ENCODE assay signal across 20 cellular contexts in genomic region chr9:14899815-14900193, GRCh38. TPM values are rescaled to one million over a fixed set of nuclear protein-coding genes. Genes with fewer than 3 reads are reported as not detected.
DNase-seq lines count a peak whose midpoint lies in the region; ATAC-seq, FAIRE-seq and TF ChIP-seq lines count a peak whose summit lies in the region.
"Had no signal": no experiment of that assay in that cellular context is flagged by ENCODE, and none has a peak within 500 bp of the region (broad histone marks: within the 10 kb centered on the region; RNA-seq: fewer than 3 reads in every experiment).

No MANE protein-coding gene starts in this region.

- H3K27ac ChIP-seq in right atrium auricular region, result no peak overlapping the region
- H3K27ac ChIP-seq in right cardiac atrium (ENCODE audit: low read length), result no peak overlapping the region
- H3K27ac ChIP-seq in pancreas, result peak overlapping the region in 1 of 4 donors; percentile 7
- H3K27ac ChIP-seq in uterus, result peak overlapping the region; percentile 76 to 77
- H3K27ac ChIP-seq: 22Rv1, GM23248, SJCRH30 had no signal

- DNase-seq in Right ventricle myocardium inferior (ENCODE audit: missing footprints) (no peak), right atrium auricular region (ENCODE audit: low spot score) (no peak), right cardiac atrium (no peak), pancreas (peak in 1 of 6 donors; percentile 21), uterus (peak; percentile 61 to 78), RPMI8226 (no peak), DMS53 (lab: John Stamatoyannopoulos, UW) (no peak)
- DNase-seq: DND-41, GM23248, KBM-7, NCI-H1105, NCI-H1694, NCI-H510A, NCI-H748 treated with DMSO at 0.1 percent for 48 hours, SJCRH30 had no signal

- ATAC-seq in Right ventricle myocardium inferior (peak; percentile 53), right cardiac atrium (peak; percentile 47 to 55), pancreas (peak; percentile 77 to 88 (median 81)), GM19455 (IDR thresholded peaks at IDR 0.05; ENCODE audit: unreplicated experiment) (no peak)

- H3K9me3 ChIP-seq in right atrium auricular region (no peaks in the 10 kb centered on the region), right cardiac atrium (ENCODE audit: control insufficient read depth, low read length) (no peaks in the 10 kb centered on the region), pancreas (no peaks in the 10 kb centered on the region), uterus (no peaks in the 10 kb centered on the region)
- H3K9me3 ChIP-seq: HAP-1, SJCRH30 had no signal

- H3K4me1 ChIP-seq in right atrium auricular region (no peaks in the 10 kb centered on the region), right cardiac atrium (ENCODE audit: control insufficient read depth, insufficient read depth, low read length) (peaks cover 2% of the 10 kb centered on the region), pancreas (peaks cover 0 to 16% (median 0%) of the 10 kb centered on the region in 3 donors), uterus (peaks cover 0 to 9% of the 10 kb centered on the region in 2 donors)
- H3K4me1 ChIP-seq: HAP-1 had no signal

- H3K36me3 ChIP-seq in right atrium auricular region (no peaks in the 10 kb centered on the region), pancreas (no peaks in the 10 kb centered on the region), uterus (no peaks in the 10 kb centered on the region)
- H3K36me3 ChIP-seq: HAP-1, SJCRH30 had no signal

- H3K4me3 ChIP-seq in right atrium auricular region, result no peak overlapping the region
- no peak overlapping the region for H3K4me3 ChIP-seq in right cardiac atrium (ENCODE audit: low read length)
- H3K4me3 ChIP-seq in pancreas, result peak overlapping the region in 2 of 4 donors; percentile 24 to 30
- peak overlapping the region in 1 of 2 donors; percentile 30 for H3K4me3 ChIP-seq in uterus
- H3K4me3 ChIP-seq: GM23248, HAP-1, SJCRH30 had no signal

- no peak for TF ChIP-seq POLR2A in uterus (IDR thresholded peaks at IDR 0.05)

- WGBS in right cardiac atrium, result 74% methylated on average over 4 of the region's 4 CpGs
- 54 to 63% methylated on average over 4 of the region's 4 CpGs for WGBS in pancreas, 2 donors

- intact Hi-C loops in Right ventricle myocardium inferior (cut with DNase I), result no loop called here
- intact Hi-C loops in right cardiac atrium (cut with DNase I), result no loop called here
- intact Hi-C loops in pancreas (cut with DNase I), result no loop called here
- intact Hi-C loops in uterus (cut with DNase I; ENCODE audit: low total_unique reads), result no loop called here

- no peaks in the 10 kb centered on the region for H3K27me3 ChIP-seq in right atrium auricular region
- no peaks in the 10 kb centered on the region for H3K27me3 ChIP-seq in right cardiac atrium (ENCODE audit: control insufficient read depth, insufficient read depth)
- no peaks in the 10 kb centered on the region for H3K27me3 ChIP-seq in pancreas
- H3K27me3 ChIP-seq in uterus, result no peaks in the 10 kb centered on the region
- H3K27me3 ChIP-seq: SJCRH30 had no signal

- TF ChIP-seq CTCF in right atrium auricular region (IDR thresholded peaks at IDR 0.05), result no peak
- no peak for TF ChIP-seq CTCF in pancreas (IDR thresholded peaks at IDR 0.05)
- no peak for TF ChIP-seq CTCF in uterus (IDR thresholded peaks at IDR 0.05)

- no peak for FAIRE-seq in pancreas (lab: Jason Lieb, UNC)

RNA-seq across cellular contexts. Expression of gene FREM1, which starts 10.4 kb away (rescaled TPM):
- total RNA-seq in Right ventricle myocardium inferior (2.9 TPM), right atrium auricular region (1 to 10 TPM; 2.2 to 2.4 TPM), right cardiac atrium (1 to 10 TPM; 3.9 to 8.7 (median 6.0) TPM), pancreas (10 to 100 TPM in 2 of 6 donors, 1 to 10 TPM in 4; 4.6 to 19.8 (median 7.4) TPM), uterus (10 to 100 TPM in 3 of 4 donors, 1 to 10 TPM in 1; 7.6 to 92.6 (median 18.4) TPM)
- polyA plus RNA-seq in right cardiac atrium (3.8 TPM), pancreas (10 to 100 TPM in 1 of 2 donors, 1 to 10 TPM in 1; 8.4 to 15.4 TPM)
- polyA plus RNA-seq: AG04450, CD14-positive monocyte had no signal

Comparison
In these comparisons a context has a peak if more than half of its experiments do, and no peak if none do; other contexts are left out.
1. DNase-seq: peak in uterus (2 of 2); none in Right ventricle myocardium inferior (single experiment), right atrium auricular region (single experiment), right cardiac atrium (0 of 3), RPMI8226 (single experiment) and DMS53 (single experiment).
2. H3K27ac ChIP-seq: peak in uterus (2 of 2); none in right atrium auricular region (0 of 2) and right cardiac atrium (single experiment).